20 cellular contexts compared by ENCODE assay signal in the genomic region with DNA sequence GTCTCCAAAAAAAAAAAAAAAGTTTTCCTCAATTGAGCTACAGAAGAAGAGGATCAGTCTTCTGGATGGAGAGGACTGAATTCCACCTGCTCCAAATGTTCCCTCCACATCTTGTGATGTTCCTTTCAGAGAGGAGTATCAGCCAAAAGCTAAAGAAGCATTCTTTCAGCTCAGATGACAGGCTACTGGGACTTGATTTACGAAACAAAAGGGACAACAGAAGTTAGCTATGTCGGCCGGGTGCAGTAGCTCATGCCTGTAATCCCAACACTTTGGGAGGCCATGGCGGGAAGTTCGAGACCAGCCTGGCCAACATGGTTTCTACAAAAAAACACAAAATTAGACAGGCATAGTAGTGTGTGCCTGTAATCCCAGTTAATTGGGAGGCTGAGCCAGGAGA. TPM values are rescaled to one million over a fixed set of nuclear protein-coding genes. Genes with fewer than 3 reads are reported as not detected.
A peak's percentile ranks its signal among the peaks of the same experiment; 100 is the strongest.
DNase-seq lines count a peak whose midpoint lies in the region; ATAC-seq, FAIRE-seq and TF ChIP-seq lines count a peak whose summit lies in the region.
"Had no signal": no experiment of that assay in that cellular context is flagged by ENCODE, and none has a peak within 500 bp of the region (broad histone marks: within the 10 kb centered on the region; RNA-seq: fewer than 3 reads in every experiment).

No MANE protein-coding gene starts in this region.

- peak overlapping the region; percentile 62 for H3K27ac Mint-ChIP-seq in activated naive CD4-positive, alpha-beta T cell treated with anti-CD3 and anti-CD28 coated beads for 36 hours
- peak overlapping the region; percentile 30 for H3K27ac Mint-ChIP-seq in activated B cell treated with CpG ODN at 0.5 μM for 24 hours
- H3K27ac Mint-ChIP-seq in naive thymus-derived CD8-positive, alpha-beta T cell: peak overlapping the region in 7 of 10 donors; percentile 13 to 69 (median 36)

- no peak for TF ChIP-seq CTCF in activated B cell treated with CpG ODN at 0.5 μM for 24 hours (IDR thresholded peaks at IDR 0.05)

- intact Hi-C loops in activated naive CD4-positive, alpha-beta T cell treated with anti-CD3 and anti-CD28 coated beads for 36 hours (cut with micrococcal nuclease): no loop called here
- intact Hi-C loops in activated B cell treated with CpG ODN at 0.5 μM for 24 hours (cut with micrococcal nuclease): no loop called here

- no peaks in the 10 kb centered on the region for H3K9me3 Mint-ChIP-seq in activated naive CD4-positive, alpha-beta T cell treated with anti-CD3 and anti-CD28 coated beads for 36 hours
- no peaks in the 10 kb centered on the region for H3K9me3 Mint-ChIP-seq in activated B cell treated with CpG ODN at 0.5 μM for 24 hours
- H3K9me3 Mint-ChIP-seq in naive thymus-derived CD8-positive, alpha-beta T cell: no peaks in the 10 kb centered on the region
- H3K9me3 Mint-ChIP-seq: CD14-positive monocyte had no signal

- CTCF ChIA-PET in activated naive CD4-positive, alpha-beta T cell treated with anti-CD3 and anti-CD28 coated beads for 36 hours (lab: Charles Lee): interaction anchor here (0.5 to 0.7 kb wide), 2 partner anchors 28 to 592 kb away, joined by 3 to 5 read pairs; no protein-coding TSS in a partner anchor
- CTCF ChIA-PET in activated B cell treated with CpG ODN at 0.5 μM for 24 hours (lab: Charles Lee): no interaction called here

- H3K36me3 Mint-ChIP-seq in activated naive CD4-positive, alpha-beta T cell treated with anti-CD3 and anti-CD28 coated beads for 36 hours (ENCODE audit: low read depth): peaks cover 31% of the 10 kb centered on the region
- peaks cover 33% of the 10 kb centered on the region for H3K36me3 Mint-ChIP-seq in activated B cell treated with CpG ODN at 0.5 μM for 24 hours (ENCODE audit: low read depth)
- H3K36me3 Mint-ChIP-seq in naive thymus-derived CD8-positive, alpha-beta T cell: peaks cover 6 to 53% (median 11%) of the 10 kb centered on the region in 3 donors

- no peaks in the 10 kb centered on the region for H3K27me3 Mint-ChIP-seq in activated naive CD4-positive, alpha-beta T cell treated with anti-CD3 and anti-CD28 coated beads for 36 hours (ENCODE audit: low read depth)
- H3K27me3 Mint-ChIP-seq in activated B cell treated with CpG ODN at 0.5 μM for 24 hours: no peaks in the 10 kb centered on the region
- H3K27me3 Mint-ChIP-seq in naive thymus-derived CD8-positive, alpha-beta T cell: no peaks in the 10 kb centered on the region

- POLR2A ChIA-PET in activated B cell treated with CpG ODN at 0.5 μM for 24 hours (lab: Charles Lee): interaction anchor here (0.6 to 0.7 kb wide), 2 partner anchors 93 to 144 kb away, joined by 3 read pairs; no protein-coding TSS in a partner anchor
- POLR2A ChIA-PET in naive thymus-derived CD8-positive, alpha-beta T cell (lab: Charles Lee): no interaction called here

- DNase-seq in activated naive CD4-positive, alpha-beta T cell treated with anti-CD3 and anti-CD28 coated beads for 36 hours: no peak
- DNase-seq in activated naive CD4-positive, alpha-beta T cell (lab: John Stamatoyannopoulos, UW): no peak
- no peak for DNase-seq in activated B cell treated with CpG ODN at 0.5 μM for 24 hours
- no peak for DNase-seq in naive thymus-derived CD8-positive, alpha-beta T cell
- no peak for DNase-seq in urothelium cell line (ENCODE audit: low spot score)
- DNase-seq in mesenteric fat pad (ENCODE audit: low spot score): no peak
- DNase-seq: 8988T, DMS53, GF-D8, GOT3, IMR-90, NCI-H1092 treated with DMSO at 0.1 percent for 48 hours, NCI-H1436 treated with DMSO at 0.1 percent for 48 hours, NCI-H1930, SHP77 treated with DMSO at 0.1 percent for 48 hours had no signal

- no peak overlapping the region for H3K4me3 Mint-ChIP-seq in activated naive CD4-positive, alpha-beta T cell treated with anti-CD3 and anti-CD28 coated beads for 36 hours
- H3K4me3 Mint-ChIP-seq in activated B cell treated with CpG ODN at 0.5 μM for 24 hours: no peak overlapping the region
- H3K4me3 Mint-ChIP-seq in naive thymus-derived CD8-positive, alpha-beta T cell: peak overlapping the region in 2 of 10 donors; percentile 16 to 22
- H3K4me3 Mint-ChIP-seq: CD14-positive monocyte had no signal

- peaks cover 70% of the 10 kb centered on the region for H3K4me1 Mint-ChIP-seq in activated naive CD4-positive, alpha-beta T cell treated with anti-CD3 and anti-CD28 coated beads for 36 hours (ENCODE audit: low read depth)
- H3K4me1 Mint-ChIP-seq in activated B cell treated with CpG ODN at 0.5 μM for 24 hours: peaks cover 52% of the 10 kb centered on the region
- H3K4me1 Mint-ChIP-seq in naive thymus-derived CD8-positive, alpha-beta T cell: peaks cover 34 to 79% (median 70%) of the 10 kb centered on the region in 4 donors

- no peak for ATAC-seq in activated B cell treated with CpG ODN at 0.5 μM for 24 hours (ENCODE audit: low read depth)
- ATAC-seq in naive thymus-derived CD8-positive, alpha-beta T cell: no peak
- ATAC-seq in GM19467 (IDR thresholded peaks at IDR 0.05; ENCODE audit: unreplicated experiment): no peak
- ATAC-seq in GM21423 (IDR thresholded peaks at IDR 0.05; ENCODE audit: unreplicated experiment): no peak

- FAIRE-seq in urothelium cell line (lab: Jason Lieb, UNC): peak; percentile 83
- FAIRE-seq: D721Med, GM19239 had no signal

RNA-seq across cellular contexts. Expression of a gene that starts 7.4 kb away (rescaled TPM):
- 10 to 100 TPM; 13.1 to 13.6 TPM for total RNA-seq in activated naive CD4-positive, alpha-beta T cell treated with anti-CD3 and anti-CD28 coated beads for 36 hours
- total RNA-seq in activated B cell treated with CpG ODN at 0.5 μM for 24 hours: 13.3 and 18.3 TPM in 2 replicates
- 10 to 100 TPM; 75.4 to 78.1 TPM for total RNA-seq in naive thymus-derived CD8-positive, alpha-beta T cell
- 10 to 100 TPM in 1 of 3 donors, 1 to 10 TPM in 2; 7.2 to 11.9 (median 7.6) TPM for polyA plus RNA-seq in naive thymus-derived CD8-positive, alpha-beta T cell
- 25.1 TPM for total RNA-seq in mesenteric fat pad

RNA-seq across cellular contexts. Expression of a gene that starts 43.6 kb away (rescaled TPM):
- 10 to 100 TPM; 57.2 TPM for total RNA-seq in activated naive CD4-positive, alpha-beta T cell treated with anti-CD3 and anti-CD28 coated beads for 36 hours
- total RNA-seq in activated B cell treated with CpG ODN at 0.5 μM for 24 hours (33.5 TPM in 2 replicates), mesenteric fat pad (156 TPM)
- 10 to 100 TPM; 33.1 to 35.3 TPM for total RNA-seq in naive thymus-derived CD8-positive, alpha-beta T cell
- 10 to 100 TPM; 39.2 to 51.1 (median 42.0) TPM for polyA plus RNA-seq in naive thymus-derived CD8-positive, alpha-beta T cell
